Comparison of ENCODE assay signal across 1 cellular context in genomic region chr9:94175669-94176068, GRCh38.
TF ChIP-seq lines count a peak whose summit lies in the region.

No MANE protein-coding gene starts in this region.

TF ChIP-seq in HepG2, 621 proteins besides CTCF, POLR2A, EP300 and RAD21 (continued from another document):
- TF ChIP-seq ATF4 (CRISPR knock-in tag; IDR thresholded peaks at IDR 0.05): no peak
